In the genomic region with DNA sequence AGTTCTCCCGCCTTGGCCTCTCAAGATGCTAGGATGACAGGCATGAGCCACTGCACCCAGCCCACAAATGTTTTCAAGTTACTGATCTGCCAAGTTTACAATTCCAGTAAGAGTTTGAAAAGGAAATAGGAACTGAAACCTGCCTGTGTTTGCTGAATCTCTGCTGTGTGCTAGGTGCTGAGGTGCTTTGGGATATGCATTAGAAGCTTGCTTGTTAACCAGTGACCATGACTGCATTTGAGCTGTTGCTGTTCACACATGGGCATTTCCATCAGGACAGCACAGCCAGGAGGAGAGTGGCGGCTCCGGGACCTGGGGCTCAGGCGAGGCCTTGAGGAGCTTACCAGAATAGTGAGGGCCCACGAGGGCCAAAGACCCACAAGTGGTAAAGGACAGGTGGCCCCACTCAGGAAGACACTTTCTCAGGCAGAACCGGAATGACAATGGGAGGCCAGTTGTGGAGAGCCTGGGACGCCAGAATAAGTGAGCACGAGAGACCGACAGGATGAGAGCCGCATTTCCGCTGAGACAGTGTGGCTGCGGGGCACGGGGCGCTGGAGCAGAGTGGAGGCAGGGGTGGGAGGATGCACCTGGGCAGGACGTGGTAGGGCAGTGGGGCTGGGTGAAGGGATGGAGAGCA, we compare ENCODE assay signal across 8 cellular contexts. TPM values are rescaled to one million over a fixed set of nuclear protein-coding genes. Genes with fewer than 3 reads are reported as not detected.
DNase-seq lines count a peak whose midpoint lies in the region; ATAC-seq and TF ChIP-seq lines count a peak whose summit lies in the region.

No MANE protein-coding gene starts in this region.

- H3K36me3 ChIP-seq in CD4-positive, CD25-positive, alpha-beta regulatory T cell (ENCODE audit: control insufficient read depth, insufficient read depth, low read length), result peaks cover 56% of the 10 kb centered on the region
- peaks cover 34 to 58% of the 10 kb centered on the region in 2 experiments for H3K36me3 ChIP-seq in trophoblast cell (ENCODE audit: control insufficient read depth in 1 of 2, insufficient read depth in 2 of 2, low read length in 2 of 2)

- H3K4me1 Mint-ChIP-seq in CD4-positive, CD25-positive, alpha-beta regulatory T cell, result peaks cover 0 to 42% (median 26%) of the 10 kb centered on the region in 4 donors
- peaks cover 34% of the 10 kb centered on the region for H3K4me1 Mint-ChIP-seq in activated T-helper 1 cell treated with anti-CD3 and anti-CD28 coated beads, Interleukin-12 subunit alpha, Interleukin-12 subunit beta, Interleukin-2, Interleukin-4 antibody, amounts not matched to agents 30 ng/mL and 10 ng/mL and 1 ng/mL, durations not matched to agents 14 hours and 24 hours and 36 hours (ENCODE audit: low read depth)

- no peak overlapping the region for H2BK120ac ChIP-seq in trophoblast cell (ENCODE audit: insufficient read depth, low read length, poor library complexity)

- no peak overlapping the region for H3K9ac ChIP-seq in trophoblast cell (ENCODE audit: low read length)

- H4K8ac ChIP-seq in trophoblast cell (ENCODE audit: low read depth, low read length), result no peak overlapping the region

- no peak overlapping the region for H2AK5ac ChIP-seq in trophoblast cell (ENCODE audit: low read length)

- H3K27ac Mint-ChIP-seq in CD4-positive, CD25-positive, alpha-beta regulatory T cell, result peak overlapping the region; percentile 63 to 89 (median 66)
- H3K27ac Mint-ChIP-seq in activated T-helper 1 cell treated with anti-CD3 and anti-CD28 coated beads, Interleukin-12 subunit alpha, Interleukin-12 subunit beta, Interleukin-2, Interleukin-4 antibody, amounts not matched to agents 30 ng/mL and 10 ng/mL and 1 ng/mL, durations not matched to agents 14 hours and 24 hours and 36 hours, result peak overlapping the region; percentile 66

- H2BK12ac ChIP-seq in trophoblast cell (ENCODE audit: low read length), result no peak overlapping the region

- no peaks in the 10 kb centered on the region for H3K9me3 ChIP-seq in CD4-positive, CD25-positive, alpha-beta regulatory T cell (ENCODE audit: control insufficient read depth in 2 of 2, low read length in 2 of 2)
- H3K9me3 ChIP-seq in trophoblast cell (ENCODE audit: insufficient read depth, low read depth, low read length), result no peaks in the 10 kb centered on the region

- H4K12ac ChIP-seq in trophoblast cell (ENCODE audit: low read depth, low read length), result no peak overlapping the region

- H3K27me3 ChIP-seq in CD4-positive, CD25-positive, alpha-beta regulatory T cell (ENCODE audit: control insufficient read depth, insufficient read depth, low read length), result no peaks in the 10 kb centered on the region
- no peaks in the 10 kb centered on the region for H3K27me3 ChIP-seq in trophoblast cell (ENCODE audit: insufficient read depth, low read length)

- intact Hi-C loops in activated T-helper 1 cell treated with anti-CD3 and anti-CD28 coated beads, Interleukin-12 subunit alpha, Interleukin-12 subunit beta, Interleukin-2, Interleukin-4 antibody, amounts not matched to agents 30 ng/mL and 10 ng/mL and 1 ng/mL, durations not matched to agents 14 hours and 24 hours and 36 hours (cut with micrococcal nuclease), result no loop called here

- H3K79me1 ChIP-seq in trophoblast cell (ENCODE audit: low read length), result no peaks in the 10 kb centered on the region

- no peaks in the 10 kb centered on the region for H3K79me2 ChIP-seq in trophoblast cell (ENCODE audit: control insufficient read depth, insufficient read depth, low read length, poor library complexity)

- H2AFZ ChIP-seq in trophoblast cell (ENCODE audit: insufficient read depth, low read length, poor library complexity), result no peak overlapping the region

- H3K27ac ChIP-seq in CD4-positive, CD25-positive, alpha-beta regulatory T cell (ENCODE audit: insufficient read depth, low read length, poor library complexity, severe bottlenecking), result no peak overlapping the region
- H3K27ac ChIP-seq in trophoblast cell (ENCODE audit: low read depth, low read length), result no peak overlapping the region

- H3K14ac ChIP-seq in trophoblast cell (ENCODE audit: low read length), result no peak overlapping the region

- no CpG with 5 or more reads among the region's 15 CpGs for WGBS in trophoblast cell (ENCODE audit: extremely low coverage, insufficient coverage, insufficient read length)

- H3K4me1 ChIP-seq in CD4-positive, CD25-positive, alpha-beta regulatory T cell (ENCODE audit: control insufficient read depth, insufficient read depth, low read length, poor library complexity, severe bottlenecking), result peaks cover 9% of the 10 kb centered on the region
- no peaks in the 10 kb centered on the region for H3K4me1 ChIP-seq in trophoblast cell (ENCODE audit: control insufficient read depth in 1 of 2, insufficient read depth in 2 of 2, low read length in 2 of 2)

- peak; percentile 39 for TF ChIP-seq POLR2A in GM19099 (IDR thresholded peaks at IDR 0.05; ENCODE audit: extremely low read depth, insufficient read length, low read depth)

- H3K9me3 Mint-ChIP-seq in CD4-positive, CD25-positive, alpha-beta regulatory T cell, result peaks cover 0 to 1% (median 0%) of the 10 kb centered on the region in 7 donors
- H3K9me3 Mint-ChIP-seq in activated T-helper 1 cell treated with anti-CD3 and anti-CD28 coated beads, Interleukin-12 subunit alpha, Interleukin-12 subunit beta, Interleukin-2, Interleukin-4 antibody, amounts not matched to agents 30 ng/mL and 10 ng/mL and 1 ng/mL, durations not matched to agents 14 hours and 24 hours and 36 hours, result no peaks in the 10 kb centered on the region

- H3K4ac ChIP-seq in trophoblast cell (ENCODE audit: low read depth, low read length), result no peak overlapping the region

- DNase-seq in CD4-positive, CD25-positive, alpha-beta regulatory T cell, result peak in 1 of 3 donors; percentile 60
- DNase-seq in activated T-helper 1 cell treated with anti-CD3 and anti-CD28 coated beads, Interleukin-12 subunit alpha, Interleukin-12 subunit beta, Interleukin-2, Interleukin-4 antibody, amounts not matched to agents 30 ng/mL and 10 ng/mL and 1 ng/mL, durations not matched to agents 14 hours and 24 hours and 36 hours (ENCODE audit: low spot score), result peak; percentile 5
- DNase-seq in trophoblast cell (no peak), dedifferentiated amniotic fluid mesenchymal stem cell (ENCODE audit: extremely low spot score) (no peak)
- no peak for DNase-seq in activated CD8-positive, alpha-beta memory T cell treated with anti-CD3 and anti-CD28 coated beads for 24 hours
- no peak for DNase-seq in stimulated activated CD4-positive, alpha-beta T cell treated with anti-CD3 and anti-CD28 coated beads, Interleukin-4, amount 100 ng/mL, for 24 hours

- peak; percentile 28 to 45 for ATAC-seq in CD4-positive, CD25-positive, alpha-beta regulatory T cell (ENCODE audit: low read depth in 2 of 2)
- peak; percentile 84 for ATAC-seq in HG03066 (IDR thresholded peaks at IDR 0.05; ENCODE audit: low read depth, unreplicated experiment)

- no peak overlapping the region for H3K4me3 ChIP-seq in CD4-positive, CD25-positive, alpha-beta regulatory T cell (ENCODE audit: low read depth, low read length)
- H3K4me3 ChIP-seq in trophoblast cell (ENCODE audit: low read depth, low read length), result no peak overlapping the region

- H3K18ac ChIP-seq in trophoblast cell (ENCODE audit: low read length), result no peak overlapping the region

- H3K4me2 ChIP-seq in trophoblast cell (ENCODE audit: low read length), result no peak overlapping the region

- no peak overlapping the region for H4K91ac ChIP-seq in trophoblast cell (ENCODE audit: low read depth, low read length)

- H3K23ac ChIP-seq in trophoblast cell (ENCODE audit: low read length), result no peak overlapping the region

- H3K36me3 Mint-ChIP-seq in CD4-positive, CD25-positive, alpha-beta regulatory T cell, result peaks cover 35% of the 10 kb centered on the region
- H3K36me3 Mint-ChIP-seq in activated T-helper 1 cell treated with anti-CD3 and anti-CD28 coated beads, Interleukin-12 subunit alpha, Interleukin-12 subunit beta, Interleukin-2, Interleukin-4 antibody, amounts not matched to agents 30 ng/mL and 10 ng/mL and 1 ng/mL, durations not matched to agents 14 hours and 24 hours and 36 hours (ENCODE audit: low read depth), result peaks cover 41% of the 10 kb centered on the region

- peak overlapping the region in 2 of 4 donors; percentile 39 to 64 for H3K4me3 Mint-ChIP-seq in CD4-positive, CD25-positive, alpha-beta regulatory T cell
- H3K4me3 Mint-ChIP-seq in activated T-helper 1 cell treated with anti-CD3 and anti-CD28 coated beads, Interleukin-12 subunit alpha, Interleukin-12 subunit beta, Interleukin-2, Interleukin-4 antibody, amounts not matched to agents 30 ng/mL and 10 ng/mL and 1 ng/mL, durations not matched to agents 14 hours and 24 hours and 36 hours, result peak overlapping the region; percentile 53

- no peaks in the 10 kb centered on the region for H3K27me3 Mint-ChIP-seq in CD4-positive, CD25-positive, alpha-beta regulatory T cell
- H3K27me3 Mint-ChIP-seq in activated T-helper 1 cell treated with anti-CD3 and anti-CD28 coated beads, Interleukin-12 subunit alpha, Interleukin-12 subunit beta, Interleukin-2, Interleukin-4 antibody, amounts not matched to agents 30 ng/mL and 10 ng/mL and 1 ng/mL, durations not matched to agents 14 hours and 24 hours and 36 hours (ENCODE audit: insufficient read depth), result no peaks in the 10 kb centered on the region

- H2BK5ac ChIP-seq in trophoblast cell (ENCODE audit: low read depth, low read length, poor library complexity), result no peak overlapping the region

RNA-seq across cellular contexts. Expression of a gene that starts 54.5 kb away (rescaled TPM):
- not detected for total RNA-seq in CD4-positive, CD25-positive, alpha-beta regulatory T cell
- polyA plus RNA-seq in CD4-positive, CD25-positive, alpha-beta regulatory T cell, result under 1 TPM in 1 of 4 donors, not detected in 3; 0.51 TPM
- total RNA-seq in activated T-helper 1 cell treated with anti-CD3 and anti-CD28 coated beads, Interleukin-12 subunit alpha, Interleukin-12 subunit beta, Interleukin-2, Interleukin-4 antibody, amounts not matched to agents 30 ng/mL and 10 ng/mL and 1 ng/mL, durations not matched to agents 14 hours and 24 hours and 36 hours, result 0.39 and 0.81 TPM in 2 replicates
- 12.7 and 12.8 TPM in 2 replicates for polyA plus RNA-seq in trophoblast cell (2013)
